10 cellular contexts compared by ENCODE assay signal in genomic region chr1:23801876-23802275, GRCh38. TPM values are rescaled to one million over a fixed set of nuclear protein-coding genes. Genes with fewer than 3 reads are reported as not detected.
DNase-seq lines count a peak whose midpoint lies in the region; ATAC-seq and TF ChIP-seq lines count a peak whose summit lies in the region.
"Had no signal": no experiment of that assay in that cellular context is flagged by ENCODE, and none has a peak within 500 bp of the region (broad histone marks: within the 10 kb centered on the region; RNA-seq: fewer than 3 reads in every experiment).

No MANE protein-coding gene starts in this region.

- H3F3A ChIP-seq in PC-9 (ENCODE audit: insufficient read depth, low read depth) = peaks cover 10% of the 10 kb centered on the region; the same call in 1 of the 2 replicates

- H3K27me3 ChIP-seq in PC-9 (ENCODE audit: insufficient read depth, low read depth) (no peaks in the 10 kb centered on the region), gastroesophageal sphincter (no peaks in the 10 kb centered on the region), gastrocnemius medialis (no peaks in the 10 kb centered on the region)

- H3K9me3 ChIP-seq in PC-9 (ENCODE audit: insufficient read depth, low read depth) (no peaks in the 10 kb centered on the region), gastroesophageal sphincter (no peaks in the 10 kb centered on the region), gastrocnemius medialis (no peaks in the 10 kb centered on the region)

- no peak overlapping the region for H3K27ac ChIP-seq in PC-9
- peak overlapping the region in 3 of 4 donors; percentile 87 to 94 (median 93) for H3K27ac ChIP-seq in gastroesophageal sphincter
- H3K27ac ChIP-seq in gastrocnemius medialis = peak overlapping the region in 3 of 4 donors; percentile 92 to 98 (median 97)

- no peaks in the 10 kb centered on the region for H3K9me2 ChIP-seq in PC-9 (ENCODE audit: insufficient read depth)

- TF ChIP-seq POLR2A in gastroesophageal sphincter (IDR thresholded peaks at IDR 0.05) (no peak), gastrocnemius medialis (IDR thresholded peaks at IDR 0.05) (no peak)

- BruUV-seq in PC-9 (replicated peaks; lab: Mats Ljungman, UMichigan) = no TSS peak

- intact Hi-C loops in PC-9 (cut with micrococcal nuclease; ENCODE audit: unreplicated experiment) (loop anchor here (2.0 kb wide), 2 partner anchors 23 to 67 kb away; partner anchors contain the start of genes FUCA1 and PITHD1), gastrocnemius medialis (cut with DNase I; ENCODE audit: low total_unique reads) (no loop called here)

- H3K4me3 ChIP-seq in PC-9 = peak overlapping the region; percentile 72; the same call in 1 of the 2 replicates
- no peak overlapping the region for H3K4me3 ChIP-seq in gastroesophageal sphincter
- H3K4me3 ChIP-seq in gastrocnemius medialis = peak overlapping the region in 1 of 4 donors; percentile 80

- DNase-seq in DMS53 (lab: John Stamatoyannopoulos, UW) (peak; percentile 33), DMS53 treated with DMSO at 0.1 percent for 48 hours (lab: John Stamatoyannopoulos, UW; ENCODE audit: unreplicated experiment) (no peak), PC-9 (no peak), gastrocnemius medialis (no peak), DMS114 treated with DMSO at 0.1 percent for 48 hours (lab: John Stamatoyannopoulos, UW; ENCODE audit: unreplicated experiment) (no peak), GM03348 (ENCODE audit: low spot score) (no peak)
- no peak for DNase-seq in stimulated activated CD4-positive, alpha-beta T cell treated with anti-CD3 and anti-CD28 coated beads, Interleukin-2, amount 100 ng/mL, for 48 hours
- DNase-seq: 8988T, SHP77 treated with DMSO at 0.1 percent for 48 hours had no signal

- in situ Hi-C loops in gastrocnemius medialis (cut with MboI; ENCODE audit: low sequenced_read_pairs in 4 of 4) = no loop called here

- H3K36me3 ChIP-seq in PC-9 (ENCODE audit: low read depth) (no peaks in the 10 kb centered on the region), gastroesophageal sphincter (peaks cover 0 to 38% of the 10 kb centered on the region in 2 donors), gastrocnemius medialis (peaks cover 0 to 6% of the 10 kb centered on the region in 2 donors)

- 33 to 51% methylated on average over 1 to 4 of the region's 10 CpGs for WGBS in gastroesophageal sphincter (ENCODE audit: low coverage in 1 of 2), 2 donors

- no peak for TF ChIP-seq CTCF in PC-9 (conservative IDR thresholded peaks at IDR 0.05)
- no peak for TF ChIP-seq CTCF in gastroesophageal sphincter (IDR thresholded peaks at IDR 0.05)
- TF ChIP-seq CTCF in gastrocnemius medialis (IDR thresholded peaks at IDR 0.05 in 4 of 5, conservative IDR thresholded peaks at IDR 0.05 in 1 of 5) = no peak

- no peaks in the 10 kb centered on the region for H3K79me2 ChIP-seq in PC-9 (ENCODE audit: low read depth)

- no peaks in the 10 kb centered on the region for H4K20me1 ChIP-seq in PC-9 (ENCODE audit: insufficient read depth)

- ATAC-seq in gastroesophageal sphincter (no peak), gastrocnemius medialis (no peak)

- H3K4me1 ChIP-seq in PC-9 (replicated peaks; ENCODE audit: insufficient read depth) (peaks cover 14% of the 10 kb centered on the region), gastroesophageal sphincter (peaks cover 0 to 27% (median 15%) of the 10 kb centered on the region in 3 donors), gastrocnemius medialis (peaks cover 16 to 25% of the 10 kb centered on the region in 2 donors)

- CTCF ChIA-PET in PC-9 (lab: Charles Lee) = interaction anchor here (0.5 to 1.2 kb wide), 7 partner anchors 9 to 221 kb away, joined by 3 to 6 read pairs (median 4); no protein-coding TSS in a partner anchor

- peak overlapping the region; percentile 82 for H3K4me2 ChIP-seq in PC-9

- H2AFZ ChIP-seq in PC-9 = no peak overlapping the region

- no peak for TF ChIP-seq EP300 in gastroesophageal sphincter (IDR thresholded peaks at IDR 0.05)

- POLR2A ChIA-PET in PC-9 (lab: Charles Lee; ENCODE audit: unreplicated experiment) = interaction anchor here (0.6 to 0.7 kb wide), 4 partner anchors 11 to 349 kb away, joined by 3 to 7 read pairs (median 4); no protein-coding TSS in a partner anchor

RNA-seq across cellular contexts. Expression of gene GALE, which starts 1.3 kb away (rescaled TPM):
- total RNA-seq in PC-9 (2021) (40.5 and 45.8 TPM in 2 replicates), gastroesophageal sphincter (10 to 100 TPM in 3 of 4 donors, 1 to 10 TPM in 1; 7.4 to 25.2 (median 12.9) TPM), gastrocnemius medialis (1 to 10 TPM; 2.9 to 5.7 (median 4.1) TPM)

RNA-seq across cellular contexts. Expression of gene LYPLA2, which starts 10.9 kb away (rescaled TPM):
- 90.1 and 94.9 TPM in 2 replicates for total RNA-seq in PC-9 (2021)
- total RNA-seq in gastroesophageal sphincter = 10 to 100 TPM; 25.7 to 30.4 (median 29.2) TPM
- total RNA-seq in gastrocnemius medialis = 10 to 100 TPM; 35.3 to 40.9 (median 36.7) TPM

RNA-seq across cellular contexts. Expression of gene HMGCL, which starts 23.4 kb away (rescaled TPM):
- 43.2 and 53.4 TPM in 2 replicates for total RNA-seq in PC-9 (2021)
- 10 to 100 TPM; 24.1 to 61.0 (median 47.2) TPM for total RNA-seq in gastroesophageal sphincter
- 10 to 100 TPM; 19.1 to 30.0 (median 29.5) TPM for total RNA-seq in gastrocnemius medialis

RNA-seq across cellular contexts. Expression of gene PITHD1, which starts 23.7 kb away (rescaled TPM):
- total RNA-seq in PC-9 (2021) = 38.5 and 39.7 TPM in 2 replicates
- 10 to 100 TPM; 56.3 to 77.6 (median 60.8) TPM for total RNA-seq in gastroesophageal sphincter
- total RNA-seq in gastrocnemius medialis = 100 to 1,000 TPM in 1 of 4 donors, 10 to 100 TPM in 3; 79.9 to 104 (median 90.3) TPM

RNA-seq across cellular contexts. Expression of gene ELOA, which starts 58.6 kb away (rescaled TPM):
- 26.2 and 26.4 TPM in 2 replicates for total RNA-seq in PC-9 (2021)
- total RNA-seq in gastroesophageal sphincter = 10 to 100 TPM; 37.8 to 41.9 (median 41.4) TPM
- 10 to 100 TPM; 44.7 to 73.0 (median 59.0) TPM for total RNA-seq in gastrocnemius medialis
